1 cellular context compared by ENCODE assay signal in the genomic region with DNA sequence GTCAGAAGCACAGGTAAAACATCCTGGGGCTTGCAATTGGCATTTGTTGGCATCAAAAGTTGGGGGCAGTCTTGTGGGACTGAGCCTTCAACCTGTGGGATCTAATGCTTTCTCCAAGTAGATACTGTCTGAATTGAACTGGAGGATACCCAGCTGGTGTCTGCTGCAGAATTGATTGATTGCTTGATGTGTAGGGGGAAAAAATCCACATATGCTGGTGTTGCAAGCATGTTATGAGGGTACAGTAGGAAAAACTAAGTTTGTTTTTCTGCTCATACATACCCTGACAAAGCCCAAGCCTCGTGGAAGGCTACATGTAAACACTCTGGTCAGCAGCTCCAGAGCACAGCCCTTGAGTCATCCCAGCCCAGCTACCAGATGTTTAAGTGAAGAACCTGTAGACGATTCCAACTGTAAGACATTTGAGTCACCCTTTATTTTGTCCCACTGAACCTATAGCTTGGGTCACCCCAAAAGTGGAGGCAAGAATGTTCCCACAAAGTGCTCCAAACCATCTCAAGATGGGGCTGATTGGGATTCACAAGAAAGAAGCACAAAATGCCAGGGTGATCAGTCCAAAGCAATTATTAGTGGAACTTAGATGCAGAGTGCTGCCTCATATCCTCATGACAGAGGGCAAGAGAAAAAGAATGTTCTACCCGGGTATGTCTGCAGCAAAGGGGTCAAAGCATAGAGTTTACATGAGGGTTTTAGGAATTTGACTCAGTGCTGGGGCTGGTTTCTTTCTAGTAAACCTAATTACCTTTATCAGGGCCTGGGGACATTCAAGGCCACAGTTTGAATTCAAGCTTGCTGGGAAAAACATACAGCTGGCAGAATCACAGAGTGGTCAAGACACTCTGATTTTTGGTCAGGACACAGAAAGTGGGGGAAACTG.
TF ChIP-seq lines count a peak whose summit lies in the region.

No MANE protein-coding gene starts in this region.

TF ChIP-seq in SK-N-SH, 30 proteins besides CTCF, POLR2A, EP300 and RAD21:
- TF ChIP-seq, protein P1, sequence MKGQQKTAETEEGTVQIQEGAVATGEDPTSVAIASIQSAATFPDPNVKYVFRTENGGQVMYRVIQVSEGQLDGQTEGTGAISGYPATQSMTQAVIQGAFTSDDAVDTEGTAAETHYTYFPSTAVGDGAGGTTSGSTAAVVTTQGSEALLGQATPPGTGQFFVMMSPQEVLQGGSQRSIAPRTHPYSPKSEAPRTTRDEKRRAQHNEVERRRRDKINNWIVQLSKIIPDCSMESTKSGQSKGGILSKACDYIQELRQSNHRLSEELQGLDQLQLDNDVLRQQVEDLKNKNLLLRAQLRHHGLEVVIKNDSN (IDR thresholded peaks at IDR 0.05; ENCODE audit: borderline replicate concordance, low read depth) = no peak
- TF ChIP-seq ELF1 (IDR thresholded peaks at IDR 0.05) (no peak), NFIC (IDR thresholded peaks at IDR 0.05; ENCODE audit: borderline replicate concordance) (no peak), JUND (IDR thresholded peaks at IDR 0.05) (no peak), POLR2AphosphoS5 (IDR thresholded peaks at IDR 0.05; ENCODE audit: low read depth, low read length) (no peak), GATA2 (CRISPR knock-in tag; IDR thresholded peaks at IDR 0.05) (no peak), RFX5 (IDR thresholded peaks at IDR 0.05; ENCODE audit: low read length) (no peak), NRF1 (IDR thresholded peaks at IDR 0.05; ENCODE audit: low read depth, low read length) (no peak), MXI1 (IDR thresholded peaks at IDR 0.05; ENCODE audit: low read depth, low read length) (no peak), RCOR1 (IDR thresholded peaks at IDR 0.05; ENCODE audit: low read length) (no peak), MEF2A (IDR thresholded peaks at IDR 0.05; ENCODE audit: borderline replicate concordance, low read depth) (no peak)
- TF ChIP-seq, protein P2, sequence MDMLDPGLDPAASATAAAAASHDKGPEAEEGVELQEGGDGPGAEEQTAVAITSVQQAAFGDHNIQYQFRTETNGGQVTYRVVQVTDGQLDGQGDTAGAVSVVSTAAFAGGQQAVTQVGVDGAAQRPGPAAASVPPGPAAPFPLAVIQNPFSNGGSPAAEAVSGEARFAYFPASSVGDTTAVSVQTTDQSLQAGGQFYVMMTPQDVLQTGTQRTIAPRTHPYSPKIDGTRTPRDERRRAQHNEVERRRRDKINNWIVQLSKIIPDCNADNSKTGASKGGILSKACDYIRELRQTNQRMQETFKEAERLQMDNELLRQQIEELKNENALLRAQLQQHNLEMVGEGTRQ (IDR thresholded peaks at IDR 0.05; ENCODE audit: borderline replicate concordance, low read depth, low read length) = no peak
